Comparison of ENCODE assay signal across 8 cellular contexts in the genomic region with DNA sequence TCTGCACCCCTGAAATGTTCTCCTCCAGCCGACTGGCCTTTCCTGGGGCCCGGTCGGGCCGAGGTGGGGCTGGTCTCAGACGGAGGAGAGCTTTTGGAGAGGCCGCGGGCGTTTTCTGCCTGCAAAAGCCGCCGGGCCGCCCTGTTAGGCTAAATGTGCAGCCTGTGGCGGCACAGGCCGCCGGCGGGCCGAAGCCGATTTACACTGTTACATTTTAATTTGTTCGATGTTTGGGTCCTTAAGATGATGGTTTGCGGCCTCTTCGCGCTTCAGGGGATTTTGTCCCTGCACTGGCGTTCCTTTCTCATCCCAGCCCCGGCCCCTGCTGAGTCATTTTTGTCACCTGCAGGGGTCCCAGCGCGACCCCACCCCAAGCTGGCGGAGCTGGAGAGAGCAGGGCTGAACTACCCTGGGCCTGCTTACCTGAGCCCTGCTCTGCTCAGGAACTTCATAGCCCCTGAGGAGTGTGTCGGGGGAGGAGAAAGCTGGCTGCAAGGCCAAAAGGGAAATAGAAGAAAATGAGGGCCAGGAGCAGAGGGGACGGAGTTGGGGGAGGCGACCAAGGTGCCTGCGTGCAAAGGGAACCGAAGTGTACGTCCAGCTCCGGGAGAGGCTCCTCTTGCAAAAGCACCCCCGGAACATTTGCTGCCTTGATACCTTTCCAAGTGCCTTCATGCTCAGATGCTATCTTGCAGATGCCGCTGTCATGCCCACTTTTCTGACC. TPM values are rescaled to one million over a fixed set of nuclear protein-coding genes. Genes with fewer than 3 reads are reported as not detected.
DNase-seq lines count a peak whose midpoint lies in the region; ATAC-seq and TF ChIP-seq lines count a peak whose summit lies in the region.

No MANE protein-coding gene starts in this region.

- H3K27ac ChIP-seq in CD8-positive, alpha-beta T cell (ENCODE audit: low read depth, low read length) = peak overlapping the region; percentile 85
- H3K27ac ChIP-seq in prostate gland = peak overlapping the region; percentile 75 to 78

- WGBS in prostate gland = 2% methylated on average over 22 of the region's 35 CpGs

- H3K4me1 ChIP-seq in CD8-positive, alpha-beta T cell (ENCODE audit: insufficient read depth, low read length) = peaks cover 20% of the 10 kb centered on the region
- H3K4me1 ChIP-seq in prostate gland (replicated peaks) = no peaks in the 10 kb centered on the region

- H3K9me3 ChIP-seq in CD8-positive, alpha-beta T cell (ENCODE audit: low read length) = no peaks in the 10 kb centered on the region
- no peaks in the 10 kb centered on the region for H3K9me3 ChIP-seq in prostate gland

- TF ChIP-seq CTCF in CD8-positive, alpha-beta T cell (IDR thresholded peaks at IDR 0.05) = no peak
- TF ChIP-seq CTCF in prostate gland (IDR thresholded peaks at IDR 0.05) = no peak

- no peaks in the 10 kb centered on the region for H3K27me3 ChIP-seq in CD8-positive, alpha-beta T cell (ENCODE audit: insufficient read depth, low read length)
- no peaks in the 10 kb centered on the region for H3K27me3 ChIP-seq in prostate gland (replicated peaks; ENCODE audit: insufficient read depth)

- no peaks in the 10 kb centered on the region for H3K36me3 ChIP-seq in CD8-positive, alpha-beta T cell (ENCODE audit: insufficient read depth, low read length)
- no peaks in the 10 kb centered on the region for H3K36me3 ChIP-seq in prostate gland

- DNase-seq in CD8-positive, alpha-beta T cell = peak in 2 of 7 experiments; percentile 7 to 56
- DNase-seq in NCI-H146 (lab: John Stamatoyannopoulos, UW) (peak; percentile 60), left ventricle myocardium superior (no peak), prostate gland (ENCODE audit: low spot score) (peak; percentile 8), kidney glomerular epithelial cell (lab: John Stamatoyannopoulos, UW) (no peak)
- peak in 1 of 2 donors; percentile 7 for DNase-seq in activated naive CD4-positive, alpha-beta T cell treated with anti-CD3 and anti-CD28 coated beads, Interleukin-2, amount 50 U/mL, for 72 hours (ENCODE audit: low spot score in 2 of 2)

- no peak for TF ChIP-seq POLR2A in prostate gland (IDR thresholded peaks at IDR 0.05)

- ATAC-seq in CD8-positive, alpha-beta T cell = peak; percentile 2
- ATAC-seq in GM21717 (IDR thresholded peaks at IDR 0.05; ENCODE audit: unreplicated experiment) = peak; percentile 6
- ATAC-seq in activated naive CD4-positive, alpha-beta T cell treated with anti-CD3 and anti-CD28 coated beads, Interleukin-2, amount 50 U/mL, for 72 hours = no peak
- peak; percentile 14 for ATAC-seq in left ventricle myocardium superior
- no peak for ATAC-seq in HG03139 (IDR thresholded peaks at IDR 0.05; ENCODE audit: unreplicated experiment)

- peaks cover 15% of the 10 kb centered on the region for H3K36me3 Mint-ChIP-seq in CD8-positive, alpha-beta T cell
- peaks cover 9 to 15% of the 10 kb centered on the region in 2 donors for H3K36me3 Mint-ChIP-seq in activated naive CD4-positive, alpha-beta T cell treated with anti-CD3 and anti-CD28 coated beads, Interleukin-2, amount 50 U/mL, for 72 hours

- H3K9me3 Mint-ChIP-seq in CD8-positive, alpha-beta T cell = no peaks in the 10 kb centered on the region
- no peaks in the 10 kb centered on the region for H3K9me3 Mint-ChIP-seq in activated naive CD4-positive, alpha-beta T cell treated with anti-CD3 and anti-CD28 coated beads, Interleukin-2, amount 50 U/mL, for 72 hours

- intact Hi-C loops in CD8-positive, alpha-beta T cell (cut with DNase I, micrococcal nuclease) = loop anchor here (1.0 to 10.0 kb wide), 10 partner anchors 11 to 1999 kb away; a partner anchor contains a TSS
- intact Hi-C loops in left ventricle myocardium superior (cut with micrococcal nuclease) (no loop called here), prostate gland (cut with DNase I) (no loop called here)

- peak overlapping the region; percentile 96 for H3K27ac Mint-ChIP-seq in CD8-positive, alpha-beta T cell
- peak overlapping the region; percentile 57 to 99 for H3K27ac Mint-ChIP-seq in activated naive CD4-positive, alpha-beta T cell treated with anti-CD3 and anti-CD28 coated beads, Interleukin-2, amount 50 U/mL, for 72 hours

- peaks cover 36% of the 10 kb centered on the region for H3K4me1 Mint-ChIP-seq in CD8-positive, alpha-beta T cell (ENCODE audit: low read depth)

- CTCF ChIA-PET in CD8-positive, alpha-beta T cell (lab: Charles Lee) = interaction anchor here (1.0 to 2.0 kb wide), 3 partner anchors 10 to 21 kb away, joined by 3 to 8 read pairs (median 5); no protein-coding TSS in a partner anchor

- H3K4me3 Mint-ChIP-seq in CD8-positive, alpha-beta T cell = peak overlapping the region; percentile 79

- H3K4me3 ChIP-seq in CD8-positive, alpha-beta T cell (ENCODE audit: low read depth, low read length) = peak overlapping the region; percentile 57
- H3K4me3 ChIP-seq in prostate gland = peak overlapping the region; percentile 27 to 38

- no peaks in the 10 kb centered on the region for H3K27me3 Mint-ChIP-seq in CD8-positive, alpha-beta T cell (ENCODE audit: low read depth)

- POLR2A ChIA-PET in CD8-positive, alpha-beta T cell (lab: Charles Lee) = interaction anchor here (1.0 to 1.4 kb wide), 4 partner anchors 11 to 30 kb away, joined by 3 to 5 read pairs (median 3); no protein-coding TSS in a partner anchor

RNA-seq across cellular contexts. Expression of a gene that starts 0.9 kb away (rescaled TPM):
- total RNA-seq in CD8-positive, alpha-beta T cell = 100 to 1,000 TPM; 130 to 131 TPM
- total RNA-seq in activated naive CD4-positive, alpha-beta T cell treated with anti-CD3 and anti-CD28 coated beads, Interleukin-2, amount 50 U/mL, for 72 hours = 100 to 1,000 TPM; 185 to 197 TPM
- total RNA-seq in left ventricle myocardium superior = 113 TPM
- total RNA-seq in prostate gland = 100 to 1,000 TPM in 1 of 2 donors, 10 to 100 TPM in 1; 88.0 to 256 TPM

Comparison
In these comparisons a context has a peak if more than half of its experiments do, and no peak if none do; other contexts are left out.
1. ATAC-seq: peak in CD8-positive, alpha-beta T cell (single experiment), GM21717 (single experiment) and left ventricle myocardium superior (single experiment); none in activated naive CD4-positive, alpha-beta T cell treated with anti-CD3 and anti-CD28 coated beads, Interleukin-2, amount 50 U/mL, for 72 hours (0 of 2) and HG03139 (single experiment).
2. DNase-seq: peak in NCI-H146 (single experiment) and prostate gland (single experiment); none in left ventricle myocardium superior (single experiment) and kidney glomerular epithelial cell (single experiment).
3. intact Hi-C loops: an anchor here in CD8-positive, alpha-beta T cell (1.0 to 10.0 kb wide); none called in left ventricle myocardium superior and prostate gland.